In the genomic region with DNA sequence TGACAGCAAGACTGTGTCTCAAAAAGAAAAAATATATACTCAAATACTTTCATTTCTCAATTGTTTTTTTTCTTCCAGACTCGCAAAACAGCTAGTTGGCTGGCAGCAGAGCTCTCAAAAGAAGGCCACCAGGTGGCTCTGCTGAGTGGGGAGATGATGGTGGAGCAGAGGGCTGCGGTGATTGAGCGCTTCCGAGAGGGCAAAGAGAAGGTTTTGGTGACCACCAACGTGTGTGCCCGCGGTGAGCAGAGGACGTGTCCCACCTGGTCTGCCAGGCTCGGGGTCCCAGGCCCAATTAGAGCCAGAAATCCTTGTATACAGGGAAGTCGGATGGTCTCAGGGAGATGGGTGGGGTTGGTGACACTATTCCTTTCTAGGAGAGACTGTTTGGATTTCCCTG, we compare ENCODE assay signal across 8 cellular contexts. TPM values are rescaled to one million over a fixed set of nuclear protein-coding genes. Genes with fewer than 3 reads are reported as not detected.
DNase-seq lines count a peak whose midpoint lies in the region; ATAC-seq and TF ChIP-seq lines count a peak whose summit lies in the region.
"Not testable (repeated sequence)": the region's sequence is repeated elsewhere in the genome, so short reads cannot be mapped to it uniquely, and the experiment has no call there.

No MANE protein-coding gene starts in this region.

- not testable (repeated sequence) for H3K18ac ChIP-seq in H9 (ENCODE audit: insufficient read length, low read depth, low read length)

- H3K4me1 ChIP-seq in H9 (ENCODE audit: insufficient read depth, low read length); Peyer's patch; breast epithelium: not testable (repeated sequence)

- H3K4me2 ChIP-seq in H9 (ENCODE audit: insufficient read depth, insufficient read length, low read length): not testable (repeated sequence)

- not testable (repeated sequence) for H2BK5ac ChIP-seq in H9 (ENCODE audit: insufficient read length, low read length)

- not testable (repeated sequence) for H4K8ac ChIP-seq in H9 (replicated peaks; ENCODE audit: insufficient read length, low read depth, low read length)

- not testable (repeated sequence) for H3T11ph ChIP-seq in H9 (ENCODE audit: low read length)

- not testable (repeated sequence) for H3K4ac ChIP-seq in H9 (ENCODE audit: low read depth, low read length)

- H3K9me3 Mint-ChIP-seq in CD14-positive monocyte; H9; glutamatergic neuron (ENCODE audit: unreplicated experiment); stimulated activated memory B cell treated with anti-CD40 and anti-IgM and Interleukin-4, amounts not matched to agents 10 μg/mL and 1 μg/mL and 100 μg/mL, for 72 hours: not testable (repeated sequence)

- not testable (repeated sequence) for H3K56ac ChIP-seq in H9 (ENCODE audit: insufficient read length, low read depth, low read length)

- not testable (repeated sequence) for H2BK20ac ChIP-seq in H9 (ENCODE audit: low read depth, low read length, poor library complexity, severe bottlenecking)

- not testable (repeated sequence) for H3K4me1 Mint-ChIP-seq in CD14-positive monocyte; H9; glutamatergic neuron (ENCODE audit: low read depth, unreplicated experiment); stimulated activated memory B cell treated with anti-CD40 and anti-IgM and Interleukin-4, amounts not matched to agents 10 μg/mL and 1 μg/mL and 100 μg/mL, for 72 hours

- not testable (repeated sequence) for H3K14ac ChIP-seq in H9 (ENCODE audit: insufficient read depth, low read length)

- not testable (repeated sequence) for H2AK5ac ChIP-seq in H9 (ENCODE audit: insufficient read length, low read length)

- not testable (repeated sequence) for TF ChIP-seq POLR2A in Peyer's patch (IDR thresholded peaks at IDR 0.05); breast epithelium (IDR thresholded peaks at IDR 0.05)

- WGBS in H9 (ENCODE audit: extremely low coverage, insufficient read length, low lambda C conversion rate): no CpG with 5 or more reads among the region's 10 CpGs

- not testable (repeated sequence) for H3K79me1 ChIP-seq in H9 (ENCODE audit: insufficient read depth, low read depth, low read length, poor library complexity, severe bottlenecking)

- H3K79me2 ChIP-seq in H9 (ENCODE audit: insufficient read depth, low read length): not testable (repeated sequence)

- not testable (repeated sequence) for H4K91ac ChIP-seq in H9 (ENCODE audit: insufficient read length, low read depth, low read length)

- H3K23me2 ChIP-seq in H9 (ENCODE audit: insufficient read length, low read depth, low read length, poor library complexity, severe bottlenecking): not testable (repeated sequence)

- H3K9me3 ChIP-seq in H9 (ENCODE audit: control insufficient read depth, low read depth, low read length); Peyer's patch; breast epithelium: not testable (repeated sequence)

- H3K27ac ChIP-seq in H9 (ENCODE audit: insufficient read length, low read depth, low read length); Peyer's patch; breast epithelium: not testable (repeated sequence)

- H4K5ac ChIP-seq in H9 (ENCODE audit: insufficient read length, low read depth, low read length): not testable (repeated sequence)

- not testable (repeated sequence) for H4K20me1 ChIP-seq in H9 (ENCODE audit: control insufficient read depth, insufficient read depth, insufficient read length)

- H3K4me3 ChIP-seq in Peyer's patch, breast epithelium: not testable (repeated sequence)

- H2BK15ac ChIP-seq in H9 (ENCODE audit: low read depth, low read length): not testable (repeated sequence)

- peak; percentile 45 for TF ChIP-seq CTCF in CD14-positive monocyte (IDR thresholded peaks at IDR 0.05)
- peak; percentile 69 for TF ChIP-seq CTCF in H9 (conservative IDR thresholded peaks at IDR 0.05)
- TF ChIP-seq CTCF in Peyer's patch (IDR thresholded peaks at IDR 0.05): peak in 5 of 6 experiments; percentile 19 to 72 (median 64)
- peak in 2 of 3 donors; percentile 47 to 48 for TF ChIP-seq CTCF in breast epithelium (IDR thresholded peaks at IDR 0.05)
- TF ChIP-seq CTCF in glutamatergic neuron (IDR thresholded peaks at IDR 0.05; ENCODE audit: partially characterized antibody, unreplicated experiment): peak; percentile 58

- H2BK120ac ChIP-seq in H9 (ENCODE audit: low read depth, low read length, poor library complexity, severe bottlenecking): not testable (repeated sequence)

- peaks cover 0 to 86% (median 0%) of the 10 kb centered on the region in 3 donors for H3K36me3 ChIP-seq in Peyer's patch
- not testable (repeated sequence) for H3K36me3 ChIP-seq in breast epithelium

- peak; percentile 60 for ATAC-seq in stimulated activated memory B cell treated with anti-CD40 and anti-IgM and Interleukin-4, amounts not matched to agents 10 μg/mL and 1 μg/mL and 100 μg/mL, for 72 hours

- peak overlapping the region in 4 of 7 donors; percentile 38 to 60 (median 44) for H3K27ac Mint-ChIP-seq in CD14-positive monocyte
- H3K27ac Mint-ChIP-seq in H9; glutamatergic neuron (ENCODE audit: unreplicated experiment); stimulated activated memory B cell treated with anti-CD40 and anti-IgM and Interleukin-4, amounts not matched to agents 10 μg/mL and 1 μg/mL and 100 μg/mL, for 72 hours: not testable (repeated sequence)

- H2AFZ ChIP-seq in H9 (ENCODE audit: low read length): not testable (repeated sequence)

- H3K4me3 Mint-ChIP-seq in CD14-positive monocyte; H9; stimulated activated memory B cell treated with anti-CD40 and anti-IgM and Interleukin-4, amounts not matched to agents 10 μg/mL and 1 μg/mL and 100 μg/mL, for 72 hours: not testable (repeated sequence)
- peak overlapping the region; percentile 16 for H3K4me3 Mint-ChIP-seq in glutamatergic neuron (ENCODE audit: unreplicated experiment)

- H2BK12ac ChIP-seq in H9 (ENCODE audit: insufficient read length, low read depth, low read length): not testable (repeated sequence)

- intact Hi-C loops in CD14-positive monocyte (cut with micrococcal nuclease); breast epithelium (cut with DNase I; ENCODE audit: low total_unique reads): not testable (repeated sequence)

- H3K23ac ChIP-seq in H9 (ENCODE audit: insufficient read length, low read depth, low read length): not testable (repeated sequence)

- not testable (repeated sequence) for H3K27me3 ChIP-seq in H9 (ENCODE audit: insufficient read depth, low read length); Peyer's patch; breast epithelium

- H3K9ac ChIP-seq in H9 (ENCODE audit: extremely low read depth, insufficient read length, low read length): not testable (repeated sequence)

- not testable (repeated sequence) for H3K27me3 Mint-ChIP-seq in CD14-positive monocyte (ENCODE audit: low read depth in 3 of 3); H9 (ENCODE audit: low read depth); glutamatergic neuron (ENCODE audit: unreplicated experiment); stimulated activated memory B cell treated with anti-CD40 and anti-IgM and Interleukin-4, amounts not matched to agents 10 μg/mL and 1 μg/mL and 100 μg/mL, for 72 hours

- H3K36me3 Mint-ChIP-seq in CD14-positive monocyte: peaks cover 64 to 94% of the 10 kb centered on the region in 2 donors
- peaks cover 35 to 87% (median 72%) of the 10 kb centered on the region in 3 experiments; a peak in 6 of 7 replicates for H3K36me3 Mint-ChIP-seq in H9 (ENCODE audit: insufficient read depth in 1 of 3, low read depth in 3 of 3)
- not testable (repeated sequence) for H3K36me3 Mint-ChIP-seq in glutamatergic neuron (ENCODE audit: unreplicated experiment)
- H3K36me3 Mint-ChIP-seq in stimulated activated memory B cell treated with anti-CD40 and anti-IgM and Interleukin-4, amounts not matched to agents 10 μg/mL and 1 μg/mL and 100 μg/mL, for 72 hours: peaks cover 60% of the 10 kb centered on the region

- not testable (repeated sequence) for DNase-seq in CD14-positive monocyte (ENCODE audit: low spot score); H9; breast epithelium (ENCODE audit: low spot score in 2 of 2)
- DNase-seq in Peyer's patch: peak in 1 of 3 donors; percentile 60
- peak; percentile 41 for DNase-seq in activated CD8-positive, alpha-beta memory T cell treated with anti-CD3 and anti-CD28 coated beads, Interleukin-2, amount 50 U/mL, for 4 hours
- peak; percentile 58 for DNase-seq in glutamatergic neuron
- DNase-seq in myocyte (ENCODE audit: low read depth): peak; percentile 22

RNA-seq across cellular contexts. Expression of a gene that starts 23.4 kb away (rescaled TPM):
- 10 to 100 TPM; 18.4 to 21.5 TPM for polyA plus RNA-seq in CD14-positive monocyte
- total RNA-seq in H9 (2021) (57.1 and 59.4 TPM in 2 replicates), Peyer's patch (10 to 100 TPM; 24.2 to 54.5 (median 30.6) TPM), breast epithelium (10 to 100 TPM; 42.6 to 45.5 (median 45.2) TPM), glutamatergic neuron (ENCODE audit: unreplicated experiment) (33.0 TPM), myocyte (43.2 and 43.7 TPM in 2 replicates)
- polyA plus RNA-seq in myocyte (2012): 37.5 TPM
